ENCODE assay signal across 19 cellular contexts in genomic region chr5:173638126-173638525, GRCh38.
"Had no signal": no experiment of that assay in that cellular context is flagged by ENCODE, and none has a peak within 500 bp of the region (broad histone marks: within the 10 kb centered on the region; RNA-seq: fewer than 3 reads in every experiment).

No MANE protein-coding gene starts in this region.

- H3K27me3 Mint-ChIP-seq: activated naive CD8-positive, alpha-beta T cell treated with anti-CD3 and anti-CD28 coated beads, Interleukin-2, amount 50 U/mL, for 24 hours had no signal

- H3K4me1 ChIP-seq: transverse colon, vagina had no signal

- H3K4me1 Mint-ChIP-seq: central memory CD8-positive, alpha-beta T cell; immature natural killer cell had no signal

- H3K4me3 Mint-ChIP-seq: activated naive CD4-positive, alpha-beta T cell treated with anti-CD3 and anti-CD28 coated beads for 36 hours; activated T-helper 1 cell treated with anti-CD3 and anti-CD28 coated beads, Interleukin-12 subunit alpha, Interleukin-12 subunit beta, Interleukin-2, Interleukin-4 antibody, amounts not matched to agents 30 ng/mL and 10 ng/mL and 1 ng/mL, durations not matched to agents 14 hours and 24 hours and 36 hours; central memory CD8-positive, alpha-beta T cell; immature natural killer cell; naive thymus-derived CD8-positive, alpha-beta T cell; T-helper 17 cell had no signal

- H3K27me3 ChIP-seq: heart right ventricle, suprapubic skin, transverse colon, vagina had no signal

- H3K27ac ChIP-seq: heart right ventricle, suprapubic skin, transverse colon, vagina, WERI-Rb-1 had no signal

- H3K9me3 ChIP-seq: heart right ventricle, suprapubic skin, transverse colon, vagina had no signal

- H3K27ac Mint-ChIP-seq: activated naive CD4-positive, alpha-beta T cell treated with anti-CD3 and anti-CD28 coated beads for 36 hours; activated T-helper 1 cell treated with anti-CD3 and anti-CD28 coated beads, Interleukin-12 subunit alpha, Interleukin-12 subunit beta, Interleukin-2, Interleukin-4 antibody, amounts not matched to agents 30 ng/mL and 10 ng/mL and 1 ng/mL, durations not matched to agents 14 hours and 24 hours and 36 hours; immature natural killer cell; naive thymus-derived CD8-positive, alpha-beta T cell; T-helper 17 cell had no signal

- DNase-seq: activated CD4-positive, alpha-beta T cell treated with anti-CD3 and anti-CD28 coated beads for 1 hour; activated naive CD4-positive, alpha-beta T cell treated with anti-CD3 and anti-CD28 coated beads for 36 hours; activated naive CD8-positive, alpha-beta T cell treated with anti-CD3 and anti-CD28 coated beads, Interleukin-2, amount 50 U/mL, for 24 hours; activated T-cell treated with anti-CD3 and anti-CD28 coated beads for 4 hours; aorta; cortex of kidney; heart right ventricle; immature natural killer cell; mesenchymal stem cell; naive thymus-derived CD8-positive, alpha-beta T cell; stimulated activated CD8-positive, alpha-beta memory T cell treated with anti-CD3 and anti-CD28 coated beads, Interleukin-4, amount 100 ng/mL, for 48 hours; stimulated activated naive CD8-positive, alpha-beta T cell treated with anti-CD3 and anti-CD28 coated beads, Interleukin-15, Interleukin-2, amounts not matched to agents 100 U/mL and 50 U/mL, for 24 hours; T-helper 17 cell; transverse colon; WERI-Rb-1 had no signal

- H3K4me3 ChIP-seq: heart right ventricle, suprapubic skin, transverse colon, vagina had no signal

- H3K9me3 Mint-ChIP-seq: activated naive CD4-positive, alpha-beta T cell treated with anti-CD3 and anti-CD28 coated beads for 36 hours; activated naive CD8-positive, alpha-beta T cell treated with anti-CD3 and anti-CD28 coated beads, Interleukin-2, amount 50 U/mL, for 24 hours; activated T-helper 1 cell treated with anti-CD3 and anti-CD28 coated beads, Interleukin-12 subunit alpha, Interleukin-12 subunit beta, Interleukin-2, Interleukin-4 antibody, amounts not matched to agents 30 ng/mL and 10 ng/mL and 1 ng/mL, durations not matched to agents 14 hours and 24 hours and 36 hours; central memory CD8-positive, alpha-beta T cell; immature natural killer cell; naive thymus-derived CD8-positive, alpha-beta T cell had no signal

- H3K36me3 ChIP-seq: heart right ventricle, suprapubic skin, transverse colon, vagina, WERI-Rb-1 had no signal

- H3K36me3 Mint-ChIP-seq: immature natural killer cell; naive thymus-derived CD8-positive, alpha-beta T cell had no signal
